Comparison of ENCODE assay signal across 12 cellular contexts in the genomic region with DNA sequence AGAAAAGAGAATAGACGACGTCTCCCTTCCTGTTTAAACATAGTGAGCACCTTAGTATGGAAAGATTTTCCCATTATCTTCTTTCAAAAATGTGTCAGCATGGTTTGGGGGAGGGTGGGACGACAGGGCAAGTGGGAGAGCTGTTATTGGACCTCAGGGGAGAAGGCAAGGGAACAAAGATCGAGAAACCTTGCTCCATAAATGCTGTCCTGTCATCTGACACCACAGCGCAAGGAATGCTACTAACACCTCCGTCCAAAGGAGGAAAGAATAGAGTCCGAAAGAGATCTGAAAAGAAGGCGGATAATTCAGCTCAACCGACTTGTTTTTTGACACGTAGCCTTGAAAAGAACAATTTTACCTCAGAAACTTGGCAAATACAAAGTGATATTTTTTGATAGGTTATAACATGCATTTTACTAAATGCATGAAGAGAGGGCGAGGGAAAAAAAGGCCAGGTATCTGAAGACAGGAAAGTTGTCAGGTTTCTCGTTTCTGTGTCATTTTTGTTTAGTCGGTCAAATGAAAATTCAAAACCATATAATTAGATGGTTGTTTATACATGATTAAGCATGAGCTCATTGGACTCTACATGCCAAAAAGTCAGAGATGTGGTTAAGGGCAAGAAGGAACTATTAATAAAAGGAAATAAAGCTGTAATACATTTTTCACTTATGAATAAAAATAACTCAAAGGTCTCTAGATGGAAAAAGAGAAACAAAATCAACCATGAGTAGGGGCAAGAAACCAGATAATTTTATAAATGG.
DNase-seq lines count a peak whose midpoint lies in the region; ATAC-seq and TF ChIP-seq lines count a peak whose summit lies in the region.
"Had no signal": no experiment of that assay in that cellular context is flagged by ENCODE, and none has a peak within 500 bp of the region (broad histone marks: within the 10 kb centered on the region; RNA-seq: fewer than 3 reads in every experiment).

No MANE protein-coding gene starts in this region.

- H3K9me3 ChIP-seq in Panc1 (ENCODE audit: control insufficient read depth, insufficient read depth, low read depth, low read length): no peaks in the 10 kb centered on the region
- H3K9me3 ChIP-seq in esophagus muscularis mucosa: no peaks in the 10 kb centered on the region
- H3K9me3 ChIP-seq in osteoblast (ENCODE audit: low read depth, low read length): no peaks in the 10 kb centered on the region

- POLR2A ChIA-PET in Panc1 (lab: Charles Lee): no interaction called here

- peaks cover 39% of the 10 kb centered on the region for H3K4me1 Mint-ChIP-seq in Calu3 (ENCODE audit: low read depth, unreplicated experiment)

- no peak for TF ChIP-seq POLR2A in esophagus muscularis mucosa (IDR thresholded peaks at IDR 0.05; ENCODE audit: low read depth)

- no peak for TF ChIP-seq CTCF in Calu3 (IDR thresholded peaks at IDR 0.05; ENCODE audit: unreplicated experiment)
- TF ChIP-seq CTCF in Panc1 (IDR thresholded peaks at IDR 0.05): no peak
- TF ChIP-seq CTCF in esophagus muscularis mucosa (IDR thresholded peaks at IDR 0.05): no peak
- TF ChIP-seq CTCF in osteoblast (IDR thresholded peaks at IDR 0.05; ENCODE audit: extremely low read depth, low read depth, low read length): no peak

- H3K79me2 ChIP-seq in osteoblast (ENCODE audit: insufficient read depth, low read length): peaks cover 13% of the 10 kb centered on the region

- 74% methylated on average over 13 of the region's 13 CpGs for WGBS in esophagus muscularis mucosa

- BruUV-seq in Calu3 (replicated peaks; lab: Mats Ljungman, UMichigan) (no TSS peak), Panc1 (replicated peaks; lab: Mats Ljungman, UMichigan) (TSS peak; percentile 59)

- H3K4me3 Mint-ChIP-seq in Calu3 (ENCODE audit: low read depth, unreplicated experiment): peak overlapping the region; percentile 52
- H3K4me3 Mint-ChIP-seq: naive thymus-derived CD8-positive, alpha-beta T cell had no signal

- intact Hi-C loops in Calu3 (cut with micrococcal nuclease; ENCODE audit: unreplicated experiment): no loop called here
- intact Hi-C loops in Panc1 (cut with micrococcal nuclease; ENCODE audit: unreplicated experiment): loop anchor here (10.0 kb wide), 1 partner anchor 151 kb away; no protein-coding TSS in a partner anchor
- intact Hi-C loops in esophagus muscularis mucosa (cut with DNase I): no loop called here

- TF ChIP-seq EP300 in esophagus muscularis mucosa (IDR thresholded peaks at IDR 0.05): no peak

- H3K4me3 ChIP-seq in Panc1 (ENCODE audit: low read depth in 2 of 2, low read length in 2 of 2) (peak overlapping the region; percentile 22 to 54), esophagus muscularis mucosa (peak overlapping the region in 2 of 4 donors; percentile 24 to 49), osteoblast (ENCODE audit: insufficient read depth, low read length) (peak overlapping the region; percentile 60)

- DNase-seq in Calu3: no peak
- DNase-seq in Panc1 (ENCODE audit: low read depth, low spot score): no peak
- peak; percentile 53 for DNase-seq in esophagus muscularis mucosa (ENCODE audit: extremely low spot score)
- DNase-seq in osteoblast (ENCODE audit: insufficient read length, low spot score, missing footprints): no peak
- no peak for DNase-seq in NAMALWA (ENCODE audit: low spot score)
- no peak for DNase-seq in stimulated activated CD4-positive, alpha-beta T cell treated with anti-CD3 and anti-CD28 coated beads, Interleukin-12 subunit alpha, Interleukin-12 subunit beta, amount 100 ng/mL, for 4 hours
- no peak for DNase-seq in DMS79 treated with DMSO at 0.1 percent for 48 hours (lab: John Stamatoyannopoulos, UW)
- DNase-seq in T1000 (lab: John Stamatoyannopoulos, UW): no peak
- DNase-seq: cortex of kidney; naive thymus-derived CD8-positive, alpha-beta T cell; NCI-H187 treated with DMSO at 0.1 percent for 48 hours; stimulated activated CD4-positive, alpha-beta T cell treated with anti-CD3 and anti-CD28 coated beads, Interleukin-4, amount 100 ng/mL, for 1 hour had no signal

- H3K27me3 Mint-ChIP-seq in Calu3 (ENCODE audit: unreplicated experiment): no peaks in the 10 kb centered on the region

- peak; percentile 72 for ATAC-seq in Panc1
- ATAC-seq: naive thymus-derived CD8-positive, alpha-beta T cell had no signal

- peak overlapping the region; percentile 83 for H3K4me2 ChIP-seq in osteoblast (ENCODE audit: insufficient read depth, low read length)

- no peaks in the 10 kb centered on the region for H3K9me3 Mint-ChIP-seq in Calu3 (ENCODE audit: low read depth, unreplicated experiment)
- H3K9me3 Mint-ChIP-seq: naive thymus-derived CD8-positive, alpha-beta T cell had no signal

- H3K27ac ChIP-seq in Panc1 (ENCODE audit: low read length) (peak overlapping the region; percentile 78), esophagus muscularis mucosa (replicated peaks in 1 of 4) (peak overlapping the region; percentile 12 to 72 (median 66)), osteoblast (ENCODE audit: low read depth, low read length) (peak overlapping the region; percentile 83)

- no peak overlapping the region for H2AFZ ChIP-seq in osteoblast (ENCODE audit: low read length)

- in situ Hi-C loops in Panc1 (cut with HindIII; ENCODE audit: low pct_unique_long_range_greater_than_20kb, low sequenced_read_pairs): no loop called here

- H4K20me1 ChIP-seq in osteoblast (ENCODE audit: insufficient read depth, low read length): no peaks in the 10 kb centered on the region

- H3K4me1 ChIP-seq in Panc1 (ENCODE audit: control insufficient read depth, insufficient read depth, low read length): no peaks in the 10 kb centered on the region; the same call in 1 of the 2 replicates
- peaks cover 0 to 52% (median 39%) of the 10 kb centered on the region in 4 donors for H3K4me1 ChIP-seq in esophagus muscularis mucosa
- peaks cover 29% of the 10 kb centered on the region for H3K4me1 ChIP-seq in osteoblast (ENCODE audit: insufficient read depth, low read length)

- H3K27me3 ChIP-seq in Panc1 (ENCODE audit: control insufficient read depth, insufficient read depth, low read length) (no peaks in the 10 kb centered on the region), esophagus muscularis mucosa (no peaks in the 10 kb centered on the region), osteoblast (ENCODE audit: insufficient read depth, low read length) (no peaks in the 10 kb centered on the region)

- H3K36me3 Mint-ChIP-seq in Calu3 (ENCODE audit: insufficient read depth, unreplicated experiment): peaks cover 17% of the 10 kb centered on the region
- H3K36me3 Mint-ChIP-seq: naive thymus-derived CD8-positive, alpha-beta T cell had no signal

- peak overlapping the region; percentile 91 for H3K27ac Mint-ChIP-seq in Calu3 (ENCODE audit: unreplicated experiment)

- CTCF ChIA-PET in Calu3 (lab: Charles Lee): interaction anchor here (1.4 kb wide), 1 partner anchor 38 kb away, joined by 4 read pairs; no protein-coding TSS in a partner anchor
- CTCF ChIA-PET in Panc1 (lab: Charles Lee): no interaction called here

- H3K36me3 ChIP-seq in Panc1 (ENCODE audit: control insufficient read depth, insufficient read depth, low read length): no peaks in the 10 kb centered on the region
- H3K36me3 ChIP-seq in esophagus muscularis mucosa: no peaks in the 10 kb centered on the region
- no peaks in the 10 kb centered on the region for H3K36me3 ChIP-seq in osteoblast (ENCODE audit: insufficient read depth, low read length)
